ENCODE assay signal across 14 cellular contexts in the genomic region with DNA sequence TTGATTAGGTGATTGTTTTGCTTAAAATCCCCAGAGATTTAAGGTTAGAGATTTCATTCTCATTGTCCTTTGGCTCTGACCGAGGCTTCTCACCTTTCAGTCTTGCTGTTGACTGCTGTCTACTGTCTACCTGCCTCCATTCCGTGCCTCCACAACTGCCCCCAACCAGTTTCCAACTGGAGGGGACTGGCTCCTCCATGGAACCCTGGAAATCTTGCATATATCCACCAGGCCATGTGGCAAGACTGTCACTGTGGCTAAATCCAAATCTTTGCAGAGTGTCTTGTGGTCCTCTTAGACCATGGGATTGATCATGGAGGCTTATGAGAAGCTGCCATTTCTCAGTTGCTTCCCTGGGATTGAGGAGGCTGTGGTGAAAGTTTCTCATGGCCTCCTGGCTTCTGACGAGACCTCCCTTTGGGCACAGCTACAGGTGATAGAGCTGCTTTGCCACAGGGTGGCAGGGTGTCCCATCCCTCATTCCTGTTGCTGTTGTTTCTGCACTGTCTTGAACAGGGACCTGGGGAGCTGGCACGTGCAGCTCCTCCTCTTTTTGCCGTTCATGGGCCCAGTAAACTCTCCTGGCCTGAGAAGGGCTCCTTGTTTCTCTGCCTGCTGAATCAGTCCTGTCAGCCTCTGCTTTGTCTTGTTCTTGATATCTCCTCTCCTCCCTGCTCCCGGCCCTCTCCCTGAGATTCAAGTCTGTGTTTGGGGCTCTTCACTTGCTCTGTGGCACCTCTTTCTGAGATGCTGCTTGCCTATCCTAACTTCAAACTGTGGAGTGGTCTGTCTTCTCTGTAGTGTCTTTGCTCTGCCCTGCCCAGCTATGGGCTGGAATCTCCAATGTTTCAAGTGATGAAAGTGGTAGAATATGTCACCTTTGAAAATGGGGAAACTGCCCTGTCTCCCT.
A peak's percentile ranks its signal among the peaks of the same experiment; 100 is the strongest.
DNase-seq lines count a peak whose midpoint lies in the region; ATAC-seq, FAIRE-seq and TF ChIP-seq lines count a peak whose summit lies in the region.
"Had no signal": no experiment of that assay in that cellular context is flagged by ENCODE, and none has a peak within 500 bp of the region (broad histone marks: within the 10 kb centered on the region; RNA-seq: fewer than 3 reads in every experiment).

No MANE protein-coding gene starts in this region.

- no peaks in the 10 kb centered on the region for H3K9me1 ChIP-seq in keratinocyte (ENCODE audit: control insufficient read depth, extremely low read depth, insufficient read depth, low read length)

- TF ChIP-seq CTCF in right atrium auricular region (IDR thresholded peaks at IDR 0.05): peak in 1 of 2 donors; percentile 31
- peak in 2 of 3 experiments; percentile 25 to 54 for TF ChIP-seq CTCF in keratinocyte (optimal IDR thresholded peaks at IDR 0.05 in 1 of 3, IDR thresholded peaks at IDR 0.05 in 1 of 3, conservative IDR thresholded peaks at IDR 0.05 in 1 of 3; ENCODE audit: extremely low read depth in 1 of 3, insufficient read depth in 2 of 3, low read length in 3 of 3)
- no peak for TF ChIP-seq CTCF in vagina (IDR thresholded peaks at IDR 0.05)

- H3K4me2 ChIP-seq in keratinocyte (ENCODE audit: control insufficient read depth, extremely low read depth, insufficient read depth, low read depth, low read length): no peak overlapping the region

- no peak overlapping the region for H2AFZ ChIP-seq in keratinocyte (ENCODE audit: control insufficient read depth, low read length)

- DNase-seq in Right ventricle myocardium superior: no peak
- no peak for DNase-seq in right atrium auricular region (ENCODE audit: low spot score)
- no peak for DNase-seq in keratinocyte (ENCODE audit: low read depth, low spot score)
- DNase-seq in vagina (ENCODE audit: extremely low spot score in 2 of 2): peak; percentile 72 to 89
- no peak for DNase-seq in activated T-cell treated with anti-CD3 and anti-CD28 coated beads for 4 hours
- DNase-seq in Ammon's horn (ENCODE audit: low spot score): no peak
- DNase-seq: activated CD4-positive, alpha-beta T cell treated with anti-CD3 and anti-CD28 coated beads for 1 hour; naive B cell; NCI-H1048 had no signal

- H3K4me1 ChIP-seq in right atrium auricular region (peaks cover 0 to 5% of the 10 kb centered on the region in 2 donors), keratinocyte (ENCODE audit: control insufficient read depth, extremely low read depth, insufficient read depth, low read length) (peaks cover 15% of the 10 kb centered on the region), vagina (no peaks in the 10 kb centered on the region)

- no peak for TF ChIP-seq POLR2A in vagina (IDR thresholded peaks at IDR 0.05)

- H3K27ac ChIP-seq in right atrium auricular region (no peak overlapping the region), keratinocyte (ENCODE audit: control insufficient read depth, insufficient read depth, low read length) (no peak overlapping the region), vagina (no peak overlapping the region)
- H3K27ac ChIP-seq: epithelial cell of prostate, SJSA1, skin epidermis had no signal

- dilution Hi-C loops in keratinocyte (cut with MboI; ENCODE audit: extremely low pct_ligation_motif_present, low sequenced_read_pairs): no loop called here

- H3K36me3 ChIP-seq in right atrium auricular region: no peaks in the 10 kb centered on the region
- H3K36me3 ChIP-seq in keratinocyte (ENCODE audit: control insufficient read depth in 2 of 2, extremely low read depth in 1 of 2, insufficient read depth in 2 of 2, low read length in 2 of 2): no peaks in the 10 kb centered on the region
- H3K36me3 ChIP-seq in vagina: no peaks in the 10 kb centered on the region
- H3K36me3 ChIP-seq: SJSA1 had no signal

- ATAC-seq in Right ventricle myocardium superior (ENCODE audit: poor library complexity) (peak; percentile 57), SK-N-SH treated with all-trans-retinoic acid at 6 μM for 48 hours (0 out of 3 replicates have a peak, but pooled peaks have one; percentile 31), HG02870 (IDR thresholded peaks at IDR 0.05; ENCODE audit: unreplicated experiment) (no peak)

- no peak for FAIRE-seq in keratinocyte (lab: Jason Lieb, UNC)

- no peaks in the 10 kb centered on the region for H4K20me1 ChIP-seq in keratinocyte (ENCODE audit: control insufficient read depth, extremely low read depth, insufficient read depth, low read length)

- H3K4me3 ChIP-seq in right atrium auricular region: no peak overlapping the region
- H3K4me3 ChIP-seq in keratinocyte (ENCODE audit: control insufficient read depth in 2 of 3, extremely low read depth in 1 of 3, insufficient read depth in 2 of 3, low read depth in 1 of 3, low read length in 3 of 3): no peak overlapping the region
- H3K4me3 ChIP-seq in vagina: no peak overlapping the region
- H3K4me3 ChIP-seq: SJSA1, skin epidermis had no signal

- H3K27me3 ChIP-seq in right atrium auricular region: no peaks in the 10 kb centered on the region
- no peaks in the 10 kb centered on the region for H3K27me3 ChIP-seq in keratinocyte (ENCODE audit: control insufficient read depth, extremely low read depth, insufficient read depth, low read length)
- no peaks in the 10 kb centered on the region for H3K27me3 ChIP-seq in vagina
- H3K27me3 ChIP-seq: SJSA1 had no signal

- H3K9me3 ChIP-seq in right atrium auricular region: no peaks in the 10 kb centered on the region
- H3K9me3 ChIP-seq in keratinocyte (ENCODE audit: control insufficient read depth, low read depth, low read length): no peaks in the 10 kb centered on the region
- no peaks in the 10 kb centered on the region for H3K9me3 ChIP-seq in vagina

- H3K79me2 ChIP-seq in keratinocyte (ENCODE audit: control insufficient read depth, insufficient read depth, low read length): no peaks in the 10 kb centered on the region

- intact Hi-C loops in Right ventricle myocardium superior (cut with DNase I): no loop called here
- intact Hi-C loops in vagina (cut with DNase I): no loop called here

- H3K9ac ChIP-seq in keratinocyte (ENCODE audit: control insufficient read depth, extremely low read depth, insufficient read depth, low read length): no peak overlapping the region

TF ChIP-seq in SK-N-SH treated with all-trans-retinoic acid at 6 μM for 48 hours, 23 proteins besides CTCF, POLR2A, EP300 and RAD21 (continues in another document):
- TF ChIP-seq ZFP3 (CRISPR knock-in tag; IDR thresholded peaks at IDR 0.05) (no peak), ARNTL (CRISPR knock-in tag; IDR thresholded peaks at IDR 0.05; ENCODE audit: borderline replicate concordance, low read depth) (no peak), SNAI2 (CRISPR knock-in tag; IDR thresholded peaks at IDR 0.05) (no peak), TCF4 (CRISPR knock-in tag; IDR thresholded peaks at IDR 0.05; ENCODE audit: borderline replicate concordance) (no peak), OSR1 (CRISPR knock-in tag; IDR thresholded peaks at IDR 0.05) (no peak), ZC3H10 (CRISPR knock-in tag; IDR thresholded peaks at IDR 0.05) (no peak), ZNF8 (CRISPR knock-in tag; IDR thresholded peaks at IDR 0.05) (no peak), ISL1 (CRISPR knock-in tag; IDR thresholded peaks at IDR 0.05) (no peak), TOX (CRISPR knock-in tag; IDR thresholded peaks at IDR 0.05; ENCODE audit: borderline replicate concordance) (no peak), ZNF565 (CRISPR knock-in tag; conservative IDR thresholded peaks at IDR 0.05; ENCODE audit: low read depth) (no peak), CSDC2 (CRISPR knock-in tag; IDR thresholded peaks at IDR 0.05) (no peak), ESRRG (CRISPR knock-in tag; IDR thresholded peaks at IDR 0.05) (no peak), GLIS3 (CRISPR knock-in tag; IDR thresholded peaks at IDR 0.05) (no peak), BACH2 (CRISPR knock-in tag; IDR thresholded peaks at IDR 0.05; ENCODE audit: borderline replicate concordance) (no peak), ZNF70 (CRISPR knock-in tag; IDR thresholded peaks at IDR 0.05) (no peak)
- TF ChIP-seq, protein P1, sequence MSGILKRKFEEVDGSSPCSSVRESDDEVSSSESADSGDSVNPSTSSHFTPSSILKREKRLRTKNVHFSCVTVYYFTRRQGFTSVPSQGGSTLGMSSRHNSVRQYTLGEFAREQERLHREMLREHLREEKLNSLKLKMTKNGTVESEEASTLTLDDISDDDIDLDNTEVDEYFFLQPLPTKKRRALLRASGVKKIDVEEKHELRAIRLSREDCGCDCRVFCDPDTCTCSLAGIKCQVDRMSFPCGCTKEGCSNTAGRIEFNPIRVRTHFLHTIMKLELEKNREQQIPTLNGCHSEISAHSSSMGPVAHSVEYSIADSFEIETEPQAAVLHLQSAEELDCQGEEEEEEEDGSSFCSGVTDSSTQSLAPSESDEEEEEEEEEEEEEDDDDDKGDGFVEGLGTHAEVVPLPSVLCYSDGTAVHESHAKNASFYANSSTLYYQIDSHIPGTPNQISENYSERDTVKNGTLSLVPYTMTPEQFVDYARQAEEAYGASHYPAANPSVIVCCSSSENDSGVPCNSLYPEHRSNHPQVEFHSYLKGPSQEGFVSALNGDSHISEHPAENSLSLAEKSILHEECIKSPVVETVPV (CRISPR knock-in tag; IDR thresholded peaks at IDR 0.05): no peak
- TF ChIP-seq, protein P2, sequence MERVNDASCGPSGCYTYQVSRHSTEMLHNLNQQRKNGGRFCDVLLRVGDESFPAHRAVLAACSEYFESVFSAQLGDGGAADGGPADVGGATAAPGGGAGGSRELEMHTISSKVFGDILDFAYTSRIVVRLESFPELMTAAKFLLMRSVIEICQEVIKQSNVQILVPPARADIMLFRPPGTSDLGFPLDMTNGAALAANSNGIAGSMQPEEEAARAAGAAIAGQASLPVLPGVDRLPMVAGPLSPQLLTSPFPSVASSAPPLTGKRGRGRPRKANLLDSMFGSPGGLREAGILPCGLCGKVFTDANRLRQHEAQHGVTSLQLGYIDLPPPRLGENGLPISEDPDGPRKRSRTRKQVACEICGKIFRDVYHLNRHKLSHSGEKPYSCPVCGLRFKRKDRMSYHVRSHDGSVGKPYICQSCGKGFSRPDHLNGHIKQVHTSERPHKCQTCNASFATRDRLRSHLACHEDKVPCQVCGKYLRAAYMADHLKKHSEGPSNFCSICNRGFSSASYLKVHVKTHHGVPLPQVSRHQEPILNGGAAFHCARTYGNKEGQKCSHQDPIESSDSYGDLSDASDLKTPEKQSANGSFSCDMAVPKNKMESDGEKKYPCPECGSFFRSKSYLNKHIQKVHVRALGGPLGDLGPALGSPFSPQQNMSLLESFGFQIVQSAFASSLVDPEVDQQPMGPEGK (CRISPR knock-in tag; IDR thresholded peaks at IDR 0.05; ENCODE audit: borderline replicate concordance): no peak

Comparison
In these comparisons a context has a peak if more than half of its experiments do, and no peak if none do; other contexts are left out.
1. DNase-seq: peak in vagina (2 of 2); none in Right ventricle myocardium superior (single experiment), right atrium auricular region (single experiment), keratinocyte (single experiment), activated T-cell treated with anti-CD3 and anti-CD28 coated beads for 4 hours (single experiment) and Ammon's horn (single experiment).
2. CTCF ChIP-seq: peak in keratinocyte (2 of 3); none in vagina (0 of 3).